Comparison of ENCODE assay signal across 8 cellular contexts in genomic region chr15:20624085-20624484, GRCh38.
DNase-seq lines count a peak whose midpoint lies in the region; ATAC-seq and TF ChIP-seq lines count a peak whose summit lies in the region.
"Not testable (repeated sequence)": the region's sequence is repeated elsewhere in the genome, so short reads cannot be mapped to it uniquely, and the experiment has no call there.

No MANE protein-coding gene starts in this region.

- not testable (repeated sequence) for H3K4me1 ChIP-seq in PC-3 (ENCODE audit: insufficient read depth, low read length); vagina

- not testable (repeated sequence) for H3K27me3 Mint-ChIP-seq in activated CD4-positive, alpha-beta T cell treated with anti-CD3 and anti-CD28 coated beads, Interleukin-2, amount 10 ng/mL, durations not matched to agents 24 days and 14 days; activated naive CD4-positive, alpha-beta T cell treated with anti-CD3 and anti-CD28 coated beads for 36 hours (ENCODE audit: low read depth)

- CTCF ChIA-PET in PC-3 (lab: Charles Lee); activated naive CD4-positive, alpha-beta T cell treated with anti-CD3 and anti-CD28 coated beads for 36 hours (lab: Charles Lee): not testable (repeated sequence)

- not testable (repeated sequence) for H3K36me3 Mint-ChIP-seq in activated CD4-positive, alpha-beta T cell treated with anti-CD3 and anti-CD28 coated beads, Interleukin-2, amount 10 ng/mL, durations not matched to agents 24 days and 14 days (ENCODE audit: low read depth); activated naive CD4-positive, alpha-beta T cell treated with anti-CD3 and anti-CD28 coated beads for 36 hours (ENCODE audit: low read depth)

- DNase-seq in ELR (ENCODE audit: low read depth) (peak; percentile 16), PC-3 (peak; percentile 23), Right ventricle myocardium inferior (ENCODE audit: missing footprints) (peak; percentile 51), posterior vena cava (ENCODE audit: low spot score) (peak; percentile 34), vagina (ENCODE audit: extremely low spot score in 2 of 2) (peak; percentile 12 to 44)
- DNase-seq in activated CD4-positive, alpha-beta T cell treated with anti-CD3 and anti-CD28 coated beads, Interleukin-2, amount 10 ng/mL, durations not matched to agents 24 days and 14 days, result peak; percentile 58
- DNase-seq in activated naive CD4-positive, alpha-beta T cell treated with anti-CD3 and anti-CD28 coated beads for 36 hours, result peak; percentile 40

- not testable (repeated sequence) for H3K9me3 Mint-ChIP-seq in activated CD4-positive, alpha-beta T cell treated with anti-CD3 and anti-CD28 coated beads, Interleukin-2, amount 10 ng/mL, durations not matched to agents 24 days and 14 days; activated naive CD4-positive, alpha-beta T cell treated with anti-CD3 and anti-CD28 coated beads for 36 hours

- not testable (repeated sequence) for H3K27me3 ChIP-seq in PC-3 (ENCODE audit: low read length); vagina

- not testable (repeated sequence) for H4K20me1 ChIP-seq in PC-3 (ENCODE audit: low read length)

- not testable (repeated sequence) for H3K4me3 ChIP-seq in PC-3 (ENCODE audit: low read length); vagina

- H3K9me3 ChIP-seq in PC-3 (ENCODE audit: low read length); vagina: not testable (repeated sequence)

- not testable (repeated sequence) for H3K79me2 ChIP-seq in PC-3 (ENCODE audit: low read length)

- not testable (repeated sequence) for H3K4me2 ChIP-seq in PC-3 (ENCODE audit: low read length)

- H3K36me3 ChIP-seq in PC-3 (ENCODE audit: low read depth, low read length); vagina: not testable (repeated sequence)

- not testable (repeated sequence) for BruUV-seq in PC-3 (replicated peaks; lab: Mats Ljungman, UMichigan)

- POLR2A ChIA-PET in PC-3 (lab: Charles Lee; ENCODE audit: unreplicated experiment), result not testable (repeated sequence)

- H3K27ac Mint-ChIP-seq in activated CD4-positive, alpha-beta T cell treated with anti-CD3 and anti-CD28 coated beads, Interleukin-2, amount 10 ng/mL, durations not matched to agents 24 days and 14 days; activated naive CD4-positive, alpha-beta T cell treated with anti-CD3 and anti-CD28 coated beads for 36 hours: not testable (repeated sequence)

- not testable (repeated sequence) for H3K9ac ChIP-seq in PC-3 (ENCODE audit: low read length)

- intact Hi-C loops in PC-3 (cut with micrococcal nuclease); activated CD4-positive, alpha-beta T cell treated with anti-CD3 and anti-CD28 coated beads, Interleukin-2, amount 10 ng/mL, durations not matched to agents 24 days and 14 days (cut with micrococcal nuclease); activated naive CD4-positive, alpha-beta T cell treated with anti-CD3 and anti-CD28 coated beads for 36 hours (cut with micrococcal nuclease); Right ventricle myocardium inferior (cut with DNase I); posterior vena cava (cut with DNase I); vagina (cut with DNase I): not testable (repeated sequence)

- H2AFZ ChIP-seq in PC-3 (ENCODE audit: low read length), result not testable (repeated sequence)

- not testable (repeated sequence) for H3K9me2 ChIP-seq in PC-3 (replicated peaks; ENCODE audit: low read length)

- not testable (repeated sequence) for H3F3A ChIP-seq in PC-3 (ENCODE audit: low read length, unreplicated experiment)

- TF ChIP-seq POLR2A in vagina (IDR thresholded peaks at IDR 0.05), result not testable (repeated sequence)

- not testable (repeated sequence) for H3K27ac ChIP-seq in PC-3 (ENCODE audit: low read length); vagina

- TF ChIP-seq CTCF in PC-3 (conservative IDR thresholded peaks at IDR 0.05; ENCODE audit: low read depth, low read length); vagina (IDR thresholded peaks at IDR 0.05): not testable (repeated sequence)

- not testable (repeated sequence) for H3K4me3 Mint-ChIP-seq in activated CD4-positive, alpha-beta T cell treated with anti-CD3 and anti-CD28 coated beads, Interleukin-2, amount 10 ng/mL, durations not matched to agents 24 days and 14 days; activated naive CD4-positive, alpha-beta T cell treated with anti-CD3 and anti-CD28 coated beads for 36 hours

- ATAC-seq in HG03432 (IDR thresholded peaks at IDR 0.05; ENCODE audit: unreplicated experiment), result peak; percentile 55
- ATAC-seq in PC-3, result not testable (repeated sequence)
- peak; percentile 37 for ATAC-seq in Right ventricle myocardium inferior

- not testable (repeated sequence) for H3K4me1 Mint-ChIP-seq in activated CD4-positive, alpha-beta T cell treated with anti-CD3 and anti-CD28 coated beads, Interleukin-2, amount 10 ng/mL, durations not matched to agents 24 days and 14 days; activated naive CD4-positive, alpha-beta T cell treated with anti-CD3 and anti-CD28 coated beads for 36 hours (ENCODE audit: low read depth)
